In genomic region chr1:228842094-228842775, GRCh38 we compare ENCODE assay signal across 8 cellular contexts.
DNase-seq lines count a peak whose midpoint lies in the region; ATAC-seq and TF ChIP-seq lines count a peak whose summit lies in the region.

No MANE protein-coding gene starts in this region.

- WGBS in thyroid gland, 2 donors = 67 to 93% methylated on average over 6 of the region's 6 CpGs

- DNase-seq in NK-92 treated with Interleukin-12 subunit alpha and Interleukin-12 subunit beta, amount 100 ng/mL, for 24 hours (lab: John Stamatoyannopoulos, UW) = peak; percentile 69
- DNase-seq in NK-92 (lab: John Stamatoyannopoulos, UW; ENCODE audit: unreplicated experiment) (no peak), SJCRH30 (peak; percentile 68 to 73), globus pallidus (ENCODE audit: low spot score) (peak; percentile 77), GM10266 (ENCODE audit: extremely low spot score) (no peak), thyroid gland (no peak)
- DNase-seq in stimulated activated naive CD8-positive, alpha-beta T cell treated with anti-CD3 and anti-CD28 coated beads, Interleukin-15, Interleukin-2, amounts not matched to agents 100 U/mL and 50 U/mL, for 24 hours = no peak

- TF ChIP-seq POLR2A in thyroid gland (IDR thresholded peaks at IDR 0.05) = no peak

- no peak overlapping the region for H3K4me3 ChIP-seq in SJCRH30
- H3K4me3 ChIP-seq in thyroid gland (replicated peaks in 1 of 3) = no peak overlapping the region

- H3K9me3 ChIP-seq in SJCRH30 (replicated peaks) = no peaks in the 10 kb centered on the region; the same call in 1 of the 2 replicates
- no peaks in the 10 kb centered on the region for H3K9me3 ChIP-seq in thyroid gland

- no peaks in the 10 kb centered on the region for H3K27me3 ChIP-seq in SJCRH30
- H3K27me3 ChIP-seq in thyroid gland = no peaks in the 10 kb centered on the region

- H3K27ac ChIP-seq in SJCRH30 = peak overlapping the region; percentile 37
- H3K27ac ChIP-seq in thyroid gland = no peak overlapping the region

- intact Hi-C loops in thyroid gland (cut with DNase I) = no loop called here

- peak; percentile 40 for ATAC-seq in stimulated activated naive CD8-positive, alpha-beta T cell treated with anti-CD3 and anti-CD28 coated beads, Interleukin-15, Interleukin-2, amounts not matched to agents 100 U/mL and 50 U/mL, for 24 hours
- ATAC-seq in HG03108 (IDR thresholded peaks at IDR 0.05; ENCODE audit: unreplicated experiment) = no peak

- no peak for TF ChIP-seq CTCF in GM10266 (IDR thresholded peaks at IDR 0.05; ENCODE audit: control insufficient read depth, insufficient read depth, low read depth, missing control alignments)
- no peak for TF ChIP-seq CTCF in thyroid gland (IDR thresholded peaks at IDR 0.05)

- H3K36me3 ChIP-seq in SJCRH30 (no peaks in the 10 kb centered on the region), thyroid gland (no peaks in the 10 kb centered on the region)

- peaks cover 20% of the 10 kb centered on the region for H3K4me1 ChIP-seq in SJCRH30
- peaks cover 12 to 22% of the 10 kb centered on the region in 2 donors for H3K4me1 ChIP-seq in thyroid gland

Comparison
In these comparisons a context has a peak if more than half of its experiments do, and no peak if none do; other contexts are left out.
1. DNase-seq: peak in NK-92 treated with Interleukin-12 subunit alpha and Interleukin-12 subunit beta, amount 100 ng/mL, for 24 hours (single experiment), SJCRH30 (2 of 2) and globus pallidus (single experiment); none in NK-92 (single experiment), stimulated activated naive CD8-positive, alpha-beta T cell treated with anti-CD3 and anti-CD28 coated beads, Interleukin-15, Interleukin-2, amounts not matched to agents 100 U/mL and 50 U/mL, for 24 hours (single experiment), GM10266 (single experiment) and thyroid gland (0 of 2).